19 cellular contexts compared by ENCODE assay signal in genomic region chr1:196059210-196059609, GRCh38.
DNase-seq lines count a peak whose midpoint lies in the region; ATAC-seq, FAIRE-seq and TF ChIP-seq lines count a peak whose summit lies in the region.
"Had no signal": no experiment of that assay in that cellular context is flagged by ENCODE, and none has a peak within 500 bp of the region (broad histone marks: within the 10 kb centered on the region; RNA-seq: fewer than 3 reads in every experiment).

No MANE protein-coding gene starts in this region.

- FAIRE-seq in HepG2 (lab: Jason Lieb, UNC): no peak
- FAIRE-seq: GM12891, GM18507 had no signal

- H3K36me3 Mint-ChIP-seq in T-cell (no peaks in the 10 kb centered on the region), glutamatergic neuron (ENCODE audit: unreplicated experiment) (no peaks in the 10 kb centered on the region)

- H3K27me3 ChIP-seq in HepG2 (ENCODE audit: control insufficient read depth in 1 of 2, insufficient read depth in 2 of 2, low read length in 2 of 2) (no peaks in the 10 kb centered on the region), right lobe of liver (no peaks in the 10 kb centered on the region)

- CTCF ChIA-PET in HepG2 (lab: Yijun Ruan, JAX; ENCODE audit: low intra/inter-chr PET ratio, low total read pairs): no interaction called here
- CTCF ChIA-PET in GM10248 (lab: Yijun Ruan, JAX): no interaction called here
- CTCF ChIA-PET in T-cell (lab: Charles Lee): no interaction called here

- H3K27me3 Mint-ChIP-seq in T-cell: no peaks in the 10 kb centered on the region
- no peaks in the 10 kb centered on the region for H3K27me3 Mint-ChIP-seq in glutamatergic neuron (ENCODE audit: unreplicated experiment)

- no peak for TF ChIP-seq RAD21 in HepG2 (CRISPR knock-in tag; IDR thresholded peaks at IDR 0.05)

- H3K36me3 ChIP-seq in HepG2 (replicated peaks in 1 of 2; ENCODE audit: control insufficient read depth in 1 of 2, insufficient read depth in 2 of 2, low read length in 2 of 2) (no peaks in the 10 kb centered on the region), right lobe of liver (no peaks in the 10 kb centered on the region)
- H3K36me3 ChIP-seq: HAP-1 had no signal

- POLR2A ChIA-PET in HepG2 (lab: Yijun Ruan, JAX): no interaction called here
- POLR2A ChIA-PET in GM10248 (lab: Yijun Ruan, JAX): no interaction called here
- POLR2A ChIA-PET in T-cell (lab: Charles Lee): no interaction called here

- no peak overlapping the region for H3K4me3 ChIP-seq in HepG2 (replicated peaks in 1 of 3; ENCODE audit: insufficient read depth in 1 of 3, low read depth in 2 of 3, low read length in 3 of 3)
- no peak overlapping the region for H3K4me3 ChIP-seq in right lobe of liver
- no peak overlapping the region for H3K4me3 ChIP-seq in epithelial cell of esophagus (ENCODE audit: low read length)
- H3K4me3 ChIP-seq in foreskin fibroblast (ENCODE audit: low read depth in 1 of 2, low read length in 2 of 2): no peak overlapping the region
- H3K4me3 ChIP-seq: HAP-1 had no signal

- H3K4me2 ChIP-seq in HepG2 (ENCODE audit: low read depth, low read length): no peak overlapping the region

- no TSS peak for BruUV-seq in HepG2 (replicated peaks; lab: Mats Ljungman, UMichigan)

- intact Hi-C loops in HepG2 (cut with micrococcal nuclease; ENCODE audit: unreplicated experiment) (no loop called here), right lobe of liver (cut with DNase I) (no loop called here)

- no peak overlapping the region for H3K4me3 Mint-ChIP-seq in T-cell
- H3K4me3 Mint-ChIP-seq in glutamatergic neuron (ENCODE audit: unreplicated experiment): no peak overlapping the region

- in situ Hi-C loops in HepG2 (cut with HindIII; ENCODE audit: extremely low pct_ligation_motif_present, low pct_unique_long_range_greater_than_20kb): no loop called here

- H3K4me1 Mint-ChIP-seq in T-cell (no peaks in the 10 kb centered on the region), glutamatergic neuron (ENCODE audit: low read depth, unreplicated experiment) (peaks cover 2% of the 10 kb centered on the region)

- no peak for TF ChIP-seq CTCF in HepG2 (CRISPR knock-in tag; IDR thresholded peaks at IDR 0.05)
- no peak for TF ChIP-seq CTCF in right lobe of liver (IDR thresholded peaks at IDR 0.05)
- TF ChIP-seq CTCF in epithelial cell of esophagus (IDR thresholded peaks at IDR 0.05; ENCODE audit: insufficient read depth, low read depth, low read length, missing control alignments): no peak
- TF ChIP-seq CTCF in GM10248 (IDR thresholded peaks at IDR 0.05; ENCODE audit: control extremely low read depth, extremely low read depth, low read depth, missing control alignments): no peak
- no peak for TF ChIP-seq CTCF in foreskin fibroblast (IDR thresholded peaks at IDR 0.05; ENCODE audit: low read depth, low read length)
- no peak for TF ChIP-seq CTCF in glutamatergic neuron (IDR thresholded peaks at IDR 0.05; ENCODE audit: partially characterized antibody, unreplicated experiment)

- no peaks in the 10 kb centered on the region for H4K20me1 ChIP-seq in HepG2 (ENCODE audit: insufficient read depth, low read length)

- no peaks in the 10 kb centered on the region for H3K9me3 ChIP-seq in HepG2 (ENCODE audit: low read length)
- H3K9me3 ChIP-seq in right lobe of liver: no peaks in the 10 kb centered on the region
- H3K9me3 ChIP-seq: Caco-2, HAP-1 had no signal

- H3K27ac ChIP-seq in HepG2 (ENCODE audit: extremely low read length, insufficient read depth, low read length): no peak overlapping the region
- H3K27ac ChIP-seq in right lobe of liver: no peak overlapping the region

- no peaks in the 10 kb centered on the region for H3K79me2 ChIP-seq in HepG2 (ENCODE audit: insufficient read depth, low read length)

- no peak for TF ChIP-seq EP300 in HepG2 (IDR thresholded peaks at IDR 0.05; ENCODE audit: low read depth in 2 of 2, low read length in 2 of 2)
- no peak for TF ChIP-seq EP300 in HepG2 (CRISPR knock-in tag; IDR thresholded peaks at IDR 0.05; ENCODE audit: borderline replicate concordance)

- DNase-seq in HepG2 (ENCODE audit: low spot score) (no peak), right lobe of liver (no peak), OCI-M1 (lab: John Stamatoyannopoulos, UW) (peak; percentile 33), epithelial cell of esophagus (ENCODE audit: low read depth) (peak; percentile 4), GM10248 (ENCODE audit: extremely low spot score) (no peak), T-cell (no peak), foreskin fibroblast (no peak), glutamatergic neuron (no peak)
- DNase-seq: Caco-2, DMS79, KG1, NCI-H1092, NCI-H146, NCI-H2081, NCI-H510A, SHP77 had no signal

- no peak overlapping the region for H3K9ac ChIP-seq in HepG2 (ENCODE audit: insufficient read depth, low read depth, low read length)

- H3K4me1 ChIP-seq in HepG2 (ENCODE audit: insufficient read depth, low read length): no peaks in the 10 kb centered on the region
- no peaks in the 10 kb centered on the region for H3K4me1 ChIP-seq in right lobe of liver
- H3K4me1 ChIP-seq: Caco-2, HAP-1 had no signal

- no peak overlapping the region for H3K27ac Mint-ChIP-seq in T-cell
- no peak overlapping the region for H3K27ac Mint-ChIP-seq in glutamatergic neuron (ENCODE audit: unreplicated experiment)

- TF ChIP-seq POLR2A in HepG2 (IDR thresholded peaks at IDR 0.05; ENCODE audit: insufficient read depth in 1 of 2, low read depth in 2 of 2, low read length in 2 of 2): no peak
- TF ChIP-seq POLR2A in right lobe of liver (IDR thresholded peaks at IDR 0.05): no peak

- peaks cover 0 to 3% (median 0%) of the 10 kb centered on the region in 3 donors for H3K9me3 Mint-ChIP-seq in T-cell
- H3K9me3 Mint-ChIP-seq in glutamatergic neuron (ENCODE audit: unreplicated experiment): no peaks in the 10 kb centered on the region

- ATAC-seq in HepG2 (peak; percentile 50; the same call in 2 of the 3 replicates), right lobe of liver (no peak), T-cell (replicated peaks in 1 of 4) (no peak)

- H2AFZ ChIP-seq in HepG2 (ENCODE audit: low read length): no peak overlapping the region

TF ChIP-seq in HepG2, 621 proteins besides CTCF, POLR2A, EP300 and RAD21 (continues in another document):
- no peak for TF ChIP-seq GATAD2A (CRISPR knock-in tag; IDR thresholded peaks at IDR 0.05)
- no peak for TF ChIP-seq E2F5 (CRISPR knock-in tag; conservative IDR thresholded peaks at IDR 0.05)
- TF ChIP-seq LCORL (IDR thresholded peaks at IDR 0.05): no peak
- no peak for TF ChIP-seq LCORL (CRISPR knock-in tag; IDR thresholded peaks at IDR 0.05)
- no peak for TF ChIP-seq ERF (CRISPR knock-in tag; IDR thresholded peaks at IDR 0.05)
- TF ChIP-seq KLF15 (CRISPR knock-in tag; IDR thresholded peaks at IDR 0.05; ENCODE audit: borderline replicate concordance): no peak
- no peak for TF ChIP-seq ZNF33A (CRISPR knock-in tag; IDR thresholded peaks at IDR 0.05; ENCODE audit: borderline replicate concordance)
- no peak for TF ChIP-seq ZNF570 (CRISPR knock-in tag; IDR thresholded peaks at IDR 0.05; ENCODE audit: borderline replicate concordance)
- no peak for TF ChIP-seq DZIP1 (CRISPR knock-in tag; IDR thresholded peaks at IDR 0.05)
- no peak for TF ChIP-seq FOSL1 (CRISPR knock-in tag; IDR thresholded peaks at IDR 0.05; ENCODE audit: borderline replicate concordance)
- no peak for TF ChIP-seq KAT7 (CRISPR knock-in tag; IDR thresholded peaks at IDR 0.05; ENCODE audit: borderline replicate concordance)
- TF ChIP-seq CBX1 (IDR thresholded peaks at IDR 0.05; ENCODE audit: low read depth): no peak
- TF ChIP-seq, protein P1, sequence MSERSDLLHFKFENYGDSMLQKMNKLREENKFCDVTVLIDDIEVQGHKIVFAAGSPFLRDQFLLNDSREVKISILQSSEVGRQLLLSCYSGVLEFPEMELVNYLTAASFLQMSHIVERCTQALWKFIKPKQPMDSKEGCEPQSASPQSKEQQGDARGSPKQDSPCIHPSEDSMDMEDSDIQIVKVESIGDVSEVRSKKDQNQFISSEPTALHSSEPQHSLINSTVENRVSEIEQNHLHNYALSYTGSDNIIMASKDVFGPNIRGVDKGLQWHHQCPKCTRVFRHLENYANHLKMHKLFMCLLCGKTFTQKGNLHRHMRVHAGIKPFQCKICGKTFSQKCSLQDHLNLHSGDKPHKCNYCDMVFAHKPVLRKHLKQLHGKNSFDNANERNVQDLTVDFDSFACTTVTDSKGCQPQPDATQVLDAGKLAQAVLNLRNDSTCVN (CRISPR knock-in tag; IDR thresholded peaks at IDR 0.05; ENCODE audit: borderline replicate concordance): no peak
- TF ChIP-seq, protein P2, sequence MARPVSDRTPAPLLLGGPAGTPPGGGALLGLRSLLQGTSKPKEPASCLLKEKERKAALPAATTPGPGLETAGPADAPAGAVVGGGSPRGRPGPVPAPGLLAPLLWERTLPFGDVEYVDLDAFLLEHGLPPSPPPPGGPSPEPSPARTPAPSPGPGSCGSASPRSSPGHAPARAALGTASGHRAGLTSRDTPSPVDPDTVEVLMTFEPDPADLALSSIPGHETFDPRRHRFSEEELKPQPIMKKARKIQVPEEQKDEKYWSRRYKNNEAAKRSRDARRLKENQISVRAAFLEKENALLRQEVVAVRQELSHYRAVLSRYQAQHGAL (CRISPR knock-in tag; IDR thresholded peaks at IDR 0.05; ENCODE audit: not compliant biosample characterization): no peak

Comparison
In these comparisons a context has a peak if more than half of its experiments do, and no peak if none do; other contexts are left out.
1. DNase-seq: peak in OCI-M1 (single experiment) and epithelial cell of esophagus (single experiment); none in HepG2 (single experiment), right lobe of liver (0 of 3), GM10248 (single experiment), T-cell (0 of 34), foreskin fibroblast (0 of 2) and glutamatergic neuron (single experiment).